Comparison of ENCODE assay signal across 9 cellular contexts in genomic region chr11:16606784-16607674, GRCh38.
A peak's percentile ranks its signal among the peaks of the same experiment; 100 is the strongest.
DNase-seq lines count a peak whose midpoint lies in the region; ATAC-seq and TF ChIP-seq lines count a peak whose summit lies in the region.
"Had no signal": no experiment of that assay in that cellular context is flagged by ENCODE, and none has a peak within 500 bp of the region (broad histone marks: within the 10 kb centered on the region; RNA-seq: fewer than 3 reads in every experiment).

No MANE protein-coding gene starts in this region.

- DNase-seq in DMS 273 (lab: John Stamatoyannopoulos, UW; ENCODE audit: unreplicated experiment), result peak; percentile 52
- no peak for DNase-seq in DMS 273 treated with DMSO at 0.1 percent for 48 hours (lab: John Stamatoyannopoulos, UW)
- DNase-seq in RWPE1 (ENCODE audit: low spot score), result no peak
- DNase-seq in glomerular visceral epithelial cell (ENCODE audit: extremely low spot score), result no peak

- H3K27ac ChIP-seq in RWPE1 (peak overlapping the region; percentile 92), esophagus (ENCODE audit: low read depth in 2 of 2, low read length in 1 of 2) (peak overlapping the region; percentile 75), muscle layer of colon (ENCODE audit: low read depth, low read length) (no peak overlapping the region)
- H3K27ac ChIP-seq: 22Rv1 had no signal

- peaks cover 0 to 5% of the 10 kb centered on the region in 2 donors for H3K27me3 ChIP-seq in esophagus (ENCODE audit: control insufficient read depth in 1 of 2, insufficient read depth in 2 of 2, low read length in 2 of 2)
- peaks cover 88 to 90% of the 10 kb centered on the region in 2 donors for H3K27me3 ChIP-seq in muscle layer of colon (ENCODE audit: control insufficient read depth in 1 of 2, insufficient read depth in 2 of 2, low read length in 2 of 2)

- H3K9ac ChIP-seq in muscle layer of colon (ENCODE audit: low read length), result no peak overlapping the region

- POLR2A ChIA-PET in RWPE1 (lab: Yijun Ruan, JAX; ENCODE audit: low non-redundant PET), result no interaction called here

- H3K4me3 ChIP-seq in esophagus (ENCODE audit: low read depth in 1 of 2, low read length in 2 of 2) (peak overlapping the region; percentile 51 to 58), muscle layer of colon (ENCODE audit: low read depth in 1 of 2, low read length in 2 of 2) (peak overlapping the region; percentile 34 to 38)

- H3K36me3 ChIP-seq in esophagus (ENCODE audit: control insufficient read depth in 2 of 2, insufficient read depth in 2 of 2, low read length in 1 of 2) (no peaks in the 10 kb centered on the region), muscle layer of colon (ENCODE audit: insufficient read depth, low read length) (no peaks in the 10 kb centered on the region)

- no peak for TF ChIP-seq CTCF in RWPE1 (conservative IDR thresholded peaks at IDR 0.05; ENCODE audit: low read depth)

- WGBS in esophagus, 2 donors, result 2% methylated on average over 80 to 81 of the region's 81 CpGs

- ATAC-seq in HG02759 (IDR thresholded peaks at IDR 0.05; ENCODE audit: unreplicated experiment), result no peak
- ATAC-seq in HG03469 (IDR thresholded peaks at IDR 0.05; ENCODE audit: unreplicated experiment), result no peak

- H3K4me1 ChIP-seq in esophagus (ENCODE audit: control insufficient read depth in 2 of 2, insufficient read depth in 2 of 2, low read length in 1 of 2) (peaks cover 2 to 8% of the 10 kb centered on the region in 2 donors), muscle layer of colon (ENCODE audit: insufficient read depth, low read length) (peaks cover 34% of the 10 kb centered on the region)

- CTCF ChIA-PET in RWPE1 (lab: Yijun Ruan, JAX), result interaction anchor here (0.6 to 0.9 kb wide), 6 partner anchors 72 to 1699 kb away, joined by 3 to 5 read pairs (median 4); no protein-coding TSS in a partner anchor

- H3K9me3 ChIP-seq in esophagus (ENCODE audit: control insufficient read depth in 2 of 2, insufficient read depth in 1 of 2, low read depth in 1 of 2, low read length in 1 of 2), result peaks cover 0 to 2% of the 10 kb centered on the region in 2 donors
- peaks cover 5% of the 10 kb centered on the region for H3K9me3 ChIP-seq in muscle layer of colon (ENCODE audit: low read length)
